ENCODE assay signal across 10 cellular contexts in the genomic region with DNA sequence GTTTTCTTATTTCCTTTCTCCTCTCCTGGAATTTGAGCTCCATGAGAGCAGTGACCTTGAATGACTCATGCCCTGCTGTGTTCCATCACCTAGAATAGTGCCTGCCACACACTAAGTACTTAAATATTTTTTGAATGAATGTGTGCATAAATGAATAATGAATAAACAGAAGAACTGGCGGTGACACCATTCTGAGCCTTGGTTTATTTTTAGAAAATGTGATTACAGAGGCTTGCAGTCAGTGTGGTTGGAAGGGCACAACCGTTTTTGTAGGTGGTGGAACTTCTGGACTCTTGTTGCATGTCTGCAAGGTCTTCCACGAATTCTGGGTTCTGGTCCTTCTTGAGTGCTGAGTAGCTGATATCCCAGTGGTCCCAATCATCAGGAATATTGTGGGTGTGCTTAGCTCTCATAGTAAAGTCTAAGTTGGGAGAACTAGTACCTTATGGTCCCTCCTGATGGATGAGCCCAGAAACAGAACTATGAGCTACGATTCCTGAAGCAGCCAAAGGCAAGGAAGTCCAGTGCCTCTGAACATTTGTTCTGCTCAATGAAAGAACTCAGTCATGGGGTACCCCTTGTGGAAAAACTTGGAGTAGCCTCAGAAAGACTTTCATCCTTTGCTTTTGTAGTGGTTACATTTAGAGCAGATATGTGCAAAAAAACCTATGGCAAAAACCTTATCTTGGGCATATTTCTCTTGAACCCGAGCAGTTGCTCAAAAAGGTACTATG. TPM values are rescaled to one million over a fixed set of nuclear protein-coding genes. Genes with fewer than 3 reads are reported as not detected.
A peak's percentile ranks its signal among the peaks of the same experiment; 100 is the strongest.
DNase-seq lines count a peak whose midpoint lies in the region; ATAC-seq and TF ChIP-seq lines count a peak whose summit lies in the region.
"Had no signal": no experiment of that assay in that cellular context is flagged by ENCODE, and none has a peak within 500 bp of the region (broad histone marks: within the 10 kb centered on the region; RNA-seq: fewer than 3 reads in every experiment).

No MANE protein-coding gene starts in this region.

- no peaks in the 10 kb centered on the region for H3K9me3 Mint-ChIP-seq in T-helper 2 cell treated with Interferon-gamma antibody and Interleukin-4, amounts not matched to agents 5 μg/mL and 100 μg/mL, for 36 hours

- no peak overlapping the region for H3K4me3 Mint-ChIP-seq in T-helper 2 cell treated with Interferon-gamma antibody and Interleukin-4, amounts not matched to agents 5 μg/mL and 100 μg/mL, for 36 hours

- no peaks in the 10 kb centered on the region for H3K36me3 Mint-ChIP-seq in T-helper 2 cell treated with Interferon-gamma antibody and Interleukin-4, amounts not matched to agents 5 μg/mL and 100 μg/mL, for 36 hours (ENCODE audit: low read depth)

- TF ChIP-seq CTCF in HFF-Myc (IDR thresholded peaks at IDR 0.05; ENCODE audit: low read depth, low read length, missing control alignments) (peak; percentile 13), adrenal gland (IDR thresholded peaks at IDR 0.05) (peak in 1 of 6 experiments; percentile 14), stomach (IDR thresholded peaks at IDR 0.05) (no peak)

- intact Hi-C loops in adrenal gland (cut with DNase I) (no loop called here), left cardiac atrium (cut with DNase I) (no loop called here), stomach (cut with DNase I; ENCODE audit: low total_unique reads) (no loop called here)

- TF ChIP-seq POLR2A in adrenal gland (IDR thresholded peaks at IDR 0.05) = peak in 1 of 2 donors; percentile 46
- TF ChIP-seq POLR2A in stomach (IDR thresholded peaks at IDR 0.05) = no peak
- TF ChIP-seq POLR2A in erythroblast (IDR thresholded peaks at IDR 0.05; ENCODE audit: low read length) = no peak

- H3K9me3 ChIP-seq in adrenal gland (replicated peaks in 1 of 3) (no peaks in the 10 kb centered on the region), stomach (no peaks in the 10 kb centered on the region)
- H3K9me3 ChIP-seq: suprapubic skin had no signal

- peak overlapping the region in 2 of 5 donors; percentile 11 to 48 for H3K27ac ChIP-seq in adrenal gland
- peak overlapping the region in 4 of 5 donors; percentile 5 to 61 (median 46) for H3K27ac ChIP-seq in stomach
- H3K27ac ChIP-seq: suprapubic skin had no signal

- H3K4me3 ChIP-seq in HFF-Myc (replicated peaks; ENCODE audit: low read depth, low read length) (no peak overlapping the region), adrenal gland (no peak overlapping the region), stomach (no peak overlapping the region)
- H3K4me3 ChIP-seq: suprapubic skin had no signal

- DNase-seq in HFF-Myc (ENCODE audit: extremely low read depth, low read depth) = peak; percentile 65
- DNase-seq in adrenal gland = peak; percentile 60 to 87 (median 75)
- no peak for DNase-seq in left cardiac atrium
- DNase-seq in stomach = no peak
- no peak for DNase-seq in T-helper 2 cell treated with Interferon-gamma antibody and Interleukin-4, amounts not matched to agents 5 μg/mL and 100 μg/mL, for 36 hours (ENCODE audit: low spot score)
- DNase-seq in erythroblast (lab: John Stamatoyannopoulos, UW) = no peak
- DNase-seq: posterior cingulate gyrus had no signal

- H3K27me3 ChIP-seq in adrenal gland (no peaks in the 10 kb centered on the region), stomach (no peaks in the 10 kb centered on the region)
- H3K27me3 ChIP-seq: suprapubic skin had no signal

- no peaks in the 10 kb centered on the region for H3K4me1 Mint-ChIP-seq in T-helper 2 cell treated with Interferon-gamma antibody and Interleukin-4, amounts not matched to agents 5 μg/mL and 100 μg/mL, for 36 hours (ENCODE audit: low read depth)

- H3K4me1 ChIP-seq in adrenal gland (replicated peaks in 1 of 2) (peaks cover 0 to 12% of the 10 kb centered on the region in 2 donors), stomach (peaks cover 8 to 29% (median 16%) of the 10 kb centered on the region in 4 donors)

- H3K27ac Mint-ChIP-seq in T-helper 2 cell treated with Interferon-gamma antibody and Interleukin-4, amounts not matched to agents 5 μg/mL and 100 μg/mL, for 36 hours = no peak overlapping the region

- WGBS in adrenal gland, 4 donors = 44 to 47% (median 46%) methylated on average over 5 of the region's 5 CpGs
- WGBS in stomach, 5 donors = 34 to 53% (median 42%) methylated on average over 5 of the region's 5 CpGs

- peak; percentile 75 to 94 for ATAC-seq in left cardiac atrium
- ATAC-seq in HG02759 (IDR thresholded peaks at IDR 0.05; ENCODE audit: unreplicated experiment) = no peak
- no peak for ATAC-seq in GM21529 (IDR thresholded peaks at IDR 0.05; ENCODE audit: unreplicated experiment)

- H3K36me3 ChIP-seq in adrenal gland (replicated peaks in 1 of 2) (no peaks in the 10 kb centered on the region), stomach (no peaks in the 10 kb centered on the region)
- H3K36me3 ChIP-seq: suprapubic skin had no signal

- no peak for TF ChIP-seq EP300 in stomach (IDR thresholded peaks at IDR 0.05)

- H3K27me3 Mint-ChIP-seq in T-helper 2 cell treated with Interferon-gamma antibody and Interleukin-4, amounts not matched to agents 5 μg/mL and 100 μg/mL, for 36 hours (ENCODE audit: low read depth) = peaks cover 12% of the 10 kb centered on the region

RNA-seq across cellular contexts. Expression of a gene that starts 28.8 kb away (rescaled TPM):
- total RNA-seq in adrenal gland = 10 to 100 TPM in 7 of 8 donors, 1 to 10 TPM in 1; 9.9 to 62.9 (median 24.3) TPM
- 10 to 100 TPM; 14.1 to 35.1 (median 15.4) TPM for polyA plus RNA-seq in adrenal gland
- total RNA-seq in left cardiac atrium = 10 to 100 TPM; 18.6 to 35.8 TPM
- total RNA-seq in stomach = 1 to 10 TPM in 3 of 5 donors, under 1 TPM in 1, not detected in 1; 0.29 to 4.7 (median 1.9) TPM
- polyA plus RNA-seq in stomach = 1 to 10 TPM; 1.4 to 2.4 (median 1.8) TPM

RNA-seq across cellular contexts. Expression of a gene that starts 41.8 kb away (rescaled TPM):
- 10 to 100 TPM in 7 of 8 donors, 1 to 10 TPM in 1; 8.2 to 47.8 (median 26.5) TPM for total RNA-seq in adrenal gland
- 1 to 10 TPM; 3.3 to 7.8 (median 3.7) TPM for polyA plus RNA-seq in adrenal gland
- 100 to 1,000 TPM; 103 to 114 TPM for total RNA-seq in left cardiac atrium
- total RNA-seq in stomach = 10 to 100 TPM in 4 of 5 donors, 1 to 10 TPM in 1; 3.5 to 52.4 (median 23.3) TPM
- 1 to 10 TPM; 1.8 to 3.1 (median 2.1) TPM for polyA plus RNA-seq in stomach

Comparison
In these comparisons a context has a peak if more than half of its experiments do, and no peak if none do; other contexts are left out.
1. DNase-seq: peak in HFF-Myc (single experiment) and adrenal gland (7 of 7); none in left cardiac atrium (single experiment), stomach (single experiment), T-helper 2 cell treated with Interferon-gamma antibody and Interleukin-4, amounts not matched to agents 5 μg/mL and 100 μg/mL, for 36 hours (single experiment) and erythroblast (0 of 2).
2. ATAC-seq: peak in left cardiac atrium (2 of 2); none in HG02759 (single experiment) and GM21529 (single experiment).